In the genomic region with DNA sequence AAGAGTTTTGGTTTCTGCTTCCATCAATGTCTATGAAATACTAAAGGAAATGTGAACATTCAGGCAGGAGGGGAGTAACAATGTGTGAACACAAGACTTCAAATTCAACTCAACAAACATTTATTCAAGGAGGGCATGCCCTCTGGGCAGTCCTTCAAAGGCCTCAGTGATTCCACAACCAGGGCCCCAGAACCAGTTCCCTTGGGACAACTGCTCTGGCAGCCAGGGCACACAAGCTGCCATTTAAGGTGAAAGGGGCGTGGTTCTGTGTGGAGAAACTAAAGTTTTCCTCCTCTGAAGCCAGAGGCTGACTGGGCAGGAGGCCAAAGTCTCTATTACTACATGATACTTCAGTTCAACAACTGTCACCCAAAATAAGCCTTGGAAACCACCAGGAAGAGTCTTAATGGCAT, we compare ENCODE assay signal across 9 cellular contexts. TPM values are rescaled to one million over a fixed set of nuclear protein-coding genes. Genes with fewer than 3 reads are reported as not detected.
DNase-seq lines count a peak whose midpoint lies in the region; ATAC-seq and TF ChIP-seq lines count a peak whose summit lies in the region.
"Had no signal": no experiment of that assay in that cellular context is flagged by ENCODE, and none has a peak within 500 bp of the region (broad histone marks: within the 10 kb centered on the region; RNA-seq: fewer than 3 reads in every experiment).

No MANE protein-coding gene starts in this region.

- no peaks in the 10 kb centered on the region for H3K27me3 ChIP-seq in body of pancreas
- no peaks in the 10 kb centered on the region for H3K27me3 ChIP-seq in right lobe of liver

- DNase-seq in ACHN = peak; percentile 2
- DNase-seq in HFFc6 = peak; percentile 20
- peak; percentile 30 to 67 (median 52) for DNase-seq in body of pancreas
- peak; percentile 50 to 82 (median 70) for DNase-seq in right lobe of liver
- no peak for DNase-seq in superior temporal gyrus (ENCODE audit: extremely low spot score)
- DNase-seq in activated CD8-positive, alpha-beta memory T cell treated with anti-CD3 and anti-CD28 coated beads, Interleukin-2, amount 50 U/mL, for 48 hours = no peak
- no peak for DNase-seq in HCEC 1CT

- no peak overlapping the region for H3K27ac ChIP-seq in body of pancreas
- H3K27ac ChIP-seq in right lobe of liver = no peak overlapping the region

- peaks cover 45% of the 10 kb centered on the region for H3K4me1 Mint-ChIP-seq in HFFc6 (ENCODE audit: low read depth)

- TF ChIP-seq CTCF in HFFc6 (IDR thresholded peaks at IDR 0.05) = no peak
- TF ChIP-seq CTCF in body of pancreas (IDR thresholded peaks at IDR 0.05) = no peak
- TF ChIP-seq CTCF in right lobe of liver (IDR thresholded peaks at IDR 0.05) = no peak

- in situ Hi-C loops in ACHN (cut with HindIII; ENCODE audit: low pct_ligation_motif_present, low pct_unique_long_range_greater_than_20kb, low sequenced_read_pairs) = no loop called here

- H3K4me1 ChIP-seq in body of pancreas (peaks cover 38% of the 10 kb centered on the region), right lobe of liver (peaks cover 0 to 32% (median 9%) of the 10 kb centered on the region in 4 donors)

- WGBS in body of pancreas, 2 donors = 12 to 16% methylated on average over 1 of the region's 1 CpG
- WGBS in right lobe of liver (ENCODE audit: insufficient coverage, low coverage, low lambda C conversion rate, missing lambda C conversion rate) = no CpG with 5 or more reads among the region's 1 CpG

- no peak overlapping the region for H3K4me3 Mint-ChIP-seq in HFFc6

- H3K4me3 ChIP-seq in body of pancreas (no peak overlapping the region), right lobe of liver (no peak overlapping the region)

- no peaks in the 10 kb centered on the region; the same call in 1 of the 2 replicates for H3K27me3 Mint-ChIP-seq in HFFc6 (ENCODE audit: insufficient read depth)

- intact Hi-C loops in body of pancreas (cut with DNase I) (no loop called here), right lobe of liver (cut with DNase I) (loop anchor here in 1 of 2 donors (10.0 kb wide), 1 partner anchor 83 kb away; no protein-coding TSS in a partner anchor)

- H3K27ac Mint-ChIP-seq in HFFc6 = no peak overlapping the region; the same call in 1 of the 2 replicates

- peaks cover 0 to 4% of the 10 kb centered on the region in 2 donors for H3K36me3 ChIP-seq in body of pancreas (replicated peaks in 1 of 2; ENCODE audit: insufficient read depth in 1 of 2, low read depth in 2 of 2)
- peaks cover 0 to 21% (median 13%) of the 10 kb centered on the region in 4 donors for H3K36me3 ChIP-seq in right lobe of liver

- TF ChIP-seq POLR2A in body of pancreas (IDR thresholded peaks at IDR 0.05) = no peak
- no peak for TF ChIP-seq POLR2A in right lobe of liver (IDR thresholded peaks at IDR 0.05)

- no peak for ATAC-seq in body of pancreas
- peak in 3 of 4 donors; percentile 5 to 52 (median 18) for ATAC-seq in right lobe of liver
- ATAC-seq in HG03045 (IDR thresholded peaks at IDR 0.05; ENCODE audit: unreplicated experiment) = no peak
- ATAC-seq: activated naive CD4-positive, alpha-beta T cell treated with anti-CD3 and anti-CD28 coated beads, Interleukin-2, amount 50 U/mL, for 72 hours had no signal

- H3K9me3 ChIP-seq in body of pancreas (no peaks in the 10 kb centered on the region), right lobe of liver (no peaks in the 10 kb centered on the region)

- no peaks in the 10 kb centered on the region for H3K9me3 Mint-ChIP-seq in HFFc6
- H3K9me3 Mint-ChIP-seq: activated naive CD4-positive, alpha-beta T cell treated with anti-CD3 and anti-CD28 coated beads, Interleukin-2, amount 50 U/mL, for 72 hours had no signal

- H3K36me3 Mint-ChIP-seq in HFFc6 (ENCODE audit: low read depth) = peaks cover 21% of the 10 kb centered on the region; the same call in 1 of the 2 replicates

RNA-seq across cellular contexts. Expression of a gene that starts 3.2 kb away (rescaled TPM):
- total RNA-seq in HFFc6 (2021; fragmentation: NEBNext Ultra II Directional; extraction: Animal tissue kit (Norgen Biotek cat#: 25700)) = 10 to 100 TPM; 25.6 to 30.5 (median 27.6) TPM
- total RNA-seq in body of pancreas (1 to 10 TPM; 4.6 to 5.4 TPM), right lobe of liver (1 to 10 TPM; 3.4 to 9.3 (median 8.7) TPM)

RNA-seq across cellular contexts. Expression of a gene that starts 3.2 kb away (rescaled TPM):
- 10 to 100 TPM; 27.1 to 32.2 (median 29.4) TPM for total RNA-seq in HFFc6 (2021; fragmentation: NEBNext Ultra II Directional; extraction: Animal tissue kit (Norgen Biotek cat#: 25700))
- 10 to 100 TPM; 11.9 to 13.5 TPM for total RNA-seq in body of pancreas
- total RNA-seq in right lobe of liver = 10 to 100 TPM; 17.4 to 34.0 (median 22.6) TPM

RNA-seq across cellular contexts. Expression of a gene that starts 32.7 kb away (rescaled TPM):
- total RNA-seq in HFFc6 (2021; fragmentation: NEBNext Ultra II Directional; extraction: Animal tissue kit (Norgen Biotek cat#: 25700)) = not detected
- total RNA-seq in body of pancreas (1 to 10 TPM in 1 of 2 donors, not detected in 1; 2.9 TPM), right lobe of liver (under 1 TPM; 0.20 to 0.51 (median 0.32) TPM)

Comparison
In these comparisons a context has a peak if more than half of its experiments do, and no peak if none do; other contexts are left out.
1. DNase-seq: peak in ACHN (single experiment), HFFc6 (single experiment), body of pancreas (4 of 4) and right lobe of liver (3 of 3); none in superior temporal gyrus (single experiment), activated CD8-positive, alpha-beta memory T cell treated with anti-CD3 and anti-CD28 coated beads, Interleukin-2, amount 50 U/mL, for 48 hours (single experiment) and HCEC 1CT (single experiment).
2. ATAC-seq: peak in right lobe of liver (3 of 4); none in body of pancreas (single experiment) and HG03045 (single experiment).